21 cellular contexts compared by ENCODE assay signal in the genomic region with DNA sequence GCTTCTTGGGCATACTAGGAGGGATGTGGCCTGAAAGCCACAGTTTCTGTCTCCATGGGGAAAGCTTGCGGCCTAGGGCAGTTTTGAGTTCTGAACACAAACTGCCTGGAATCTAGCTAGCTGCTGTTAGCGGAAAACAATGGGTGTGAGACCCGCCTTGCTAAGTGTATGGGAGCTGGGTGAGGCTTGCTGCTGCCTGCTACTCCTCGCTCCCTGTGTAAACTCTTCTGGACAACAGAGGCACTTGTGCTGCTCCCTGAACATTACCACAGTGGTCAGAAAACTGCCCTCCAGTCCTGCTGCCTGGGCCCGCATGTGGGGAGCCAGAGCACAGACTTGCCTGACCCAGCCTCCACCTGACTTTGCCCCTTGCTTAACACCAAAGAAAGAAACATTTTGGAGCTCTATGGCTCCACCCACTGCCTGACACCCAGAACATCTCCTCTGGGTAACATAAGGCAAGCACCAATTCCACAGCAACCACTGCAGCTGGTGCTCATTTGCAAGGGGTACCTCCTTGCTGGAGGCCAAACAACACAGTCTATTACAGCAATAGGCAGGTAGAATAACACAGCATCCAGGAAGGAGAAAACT.
DNase-seq lines count a peak whose midpoint lies in the region; ATAC-seq, FAIRE-seq and TF ChIP-seq lines count a peak whose summit lies in the region.
"Had no signal": no experiment of that assay in that cellular context is flagged by ENCODE, and none has a peak within 500 bp of the region (broad histone marks: within the 10 kb centered on the region; RNA-seq: fewer than 3 reads in every experiment).

No MANE protein-coding gene starts in this region.

- H3K27me3 ChIP-seq in H7 (ENCODE audit: control insufficient read depth, insufficient read depth, low read length) (no peaks in the 10 kb centered on the region), H1 (replicated peaks in 1 of 4; ENCODE audit: control insufficient read depth in 3 of 4, extremely low read depth in 1 of 4, insufficient read depth in 3 of 4, low read length in 3 of 4) (no peaks in the 10 kb centered on the region), mesendoderm (ENCODE audit: insufficient read depth, low read length, poor library complexity) (no peaks in the 10 kb centered on the region)

- POLR2A ChIA-PET in H1 (lab: Charles Lee; ENCODE audit: partially characterized antibody) = no interaction called here
- POLR2A ChIA-PET in T-cell (lab: Charles Lee) = no interaction called here

- H3K36me3 ChIP-seq in H7 (replicated peaks; ENCODE audit: control insufficient read depth, insufficient read depth, low read length) = no peaks in the 10 kb centered on the region
- no peaks in the 10 kb centered on the region for H3K36me3 ChIP-seq in H1 (ENCODE audit: control insufficient read depth in 2 of 4, insufficient read depth in 4 of 4, low read length in 3 of 4)
- H3K36me3 ChIP-seq in mesendoderm (ENCODE audit: control insufficient read depth, insufficient read depth, low read length) = no peaks in the 10 kb centered on the region

- H2BK15ac ChIP-seq in H1 (ENCODE audit: low read length) (no peak overlapping the region), mesendoderm (replicated peaks; ENCODE audit: low read depth) (no peak overlapping the region)

- TF ChIP-seq RAD21 in H1 (IDR thresholded peaks at IDR 0.05 in 1 of 2, conservative IDR thresholded peaks at IDR 0.05 in 1 of 2; ENCODE audit: low read depth in 2 of 2, low read length in 2 of 2) = peak; percentile 36 to 60

- no peak overlapping the region for H3K14ac ChIP-seq in H1 (ENCODE audit: insufficient read length)

- H4K91ac ChIP-seq in H1 (replicated peaks; ENCODE audit: insufficient read length, low read length) = no peak overlapping the region

- H3K4me1 Mint-ChIP-seq in T-cell = no peaks in the 10 kb centered on the region

- H2BK12ac ChIP-seq in H1 (ENCODE audit: low read depth, low read length) = no peak overlapping the region

- H4K5ac ChIP-seq in H1 (ENCODE audit: insufficient read length, low read depth, low read length) (no peak overlapping the region), mesendoderm (ENCODE audit: low read length) (no peak overlapping the region)

- H3K18ac ChIP-seq in H1 (ENCODE audit: extremely low read depth, low read length) = no peak overlapping the region
- no peak overlapping the region for H3K18ac ChIP-seq in mesendoderm (ENCODE audit: low read length)

- no peaks in the 10 kb centered on the region for H3K23me2 ChIP-seq in H1 (ENCODE audit: low read depth, low read length)

- H3K4me2 ChIP-seq in H1 (ENCODE audit: insufficient read depth in 1 of 2, low read depth in 2 of 2, low read length in 2 of 2) = no peak overlapping the region
- H3K4me2 ChIP-seq in mesendoderm (ENCODE audit: low read length) = no peak overlapping the region
- H3K4me2 ChIP-seq: KMS-11 had no signal

- H3K27ac Mint-ChIP-seq in T-cell = no peak overlapping the region
- H3K27ac Mint-ChIP-seq: CD4-positive, alpha-beta T cell had no signal

- ATAC-seq in T-cell (replicated peaks in 1 of 4) = no peak
- ATAC-seq: GM12878 had no signal

- 96% methylated on average over 5 of the region's 5 CpGs; no CpG with 5 or more reads in 1 of the 2 experiments for WGBS in H1 (ENCODE audit: extremely low coverage in 1 of 2, insufficient coverage in 1 of 2, insufficient read length in 1 of 2, insufficient replicate concordance in 2 of 2, low coverage in 1 of 2, low lambda C conversion rate in 2 of 2, missing lambda C conversion rate in 1 of 2), 2 experiments
- no CpG with 5 or more reads among the region's 5 CpGs for WGBS in mesendoderm (ENCODE audit: extremely low coverage, insufficient coverage, low lambda C conversion rate)

- H2BK5ac ChIP-seq in H1 (ENCODE audit: low read depth, low read length) (no peak overlapping the region), mesendoderm (ENCODE audit: low read length) (no peak overlapping the region)

- H3K36me3 Mint-ChIP-seq in T-cell = no peaks in the 10 kb centered on the region

- no peak overlapping the region for H3K9ac ChIP-seq in H1 (replicated peaks in 1 of 4; ENCODE audit: extremely low read depth in 1 of 4, low read depth in 3 of 4, low read length in 3 of 4)
- no peak overlapping the region for H3K9ac ChIP-seq in mesendoderm (ENCODE audit: low read length)
- H3K9ac ChIP-seq: GM23248, KMS-11 had no signal

- no peaks in the 10 kb centered on the region for H3K27me3 Mint-ChIP-seq in T-cell
- H3K27me3 Mint-ChIP-seq: CD4-positive, alpha-beta T cell had no signal

- peak; percentile 22 to 45 (median 28); a peak in 3 of 4 replicates for TF ChIP-seq CTCF in H1 (IDR thresholded peaks at IDR 0.05; ENCODE audit: control extremely low read depth in 1 of 3, insufficient read depth in 1 of 3, low read depth in 1 of 3, low read length in 3 of 3)

- H3K56ac ChIP-seq in H1 (replicated peaks; ENCODE audit: insufficient read length, low read depth, low read length) (no peak overlapping the region), mesendoderm (ENCODE audit: low read length) (peak overlapping the region; percentile 60)

- no peak for TF ChIP-seq POLR2A in H1 (IDR thresholded peaks at IDR 0.05; ENCODE audit: control extremely low read depth in 1 of 2, low read depth in 2 of 2, low read length in 2 of 2)

- peak overlapping the region; percentile 48; the same call in 1 of the 2 replicates for H2BK20ac ChIP-seq in H1 (ENCODE audit: low read length)

- no peak for FAIRE-seq in H1 (lab: Jason Lieb, UNC)
- FAIRE-seq: A204.1, D721Med, GM12878, GM19239, H54 had no signal

- H2AFZ ChIP-seq in H1 (ENCODE audit: low read length) = peak overlapping the region; percentile 92
- H2AFZ ChIP-seq: GM23248 had no signal

- peaks cover 6 to 26% (median 18%) of the 10 kb centered on the region in 3 donors for H3K9me3 Mint-ChIP-seq in T-cell

- H3K4me1 ChIP-seq in H1 (replicated peaks in 1 of 4; ENCODE audit: control insufficient read depth in 3 of 4, insufficient read depth in 4 of 4, low read length in 3 of 4) (no peaks in the 10 kb centered on the region), mesendoderm (ENCODE audit: control insufficient read depth, low read depth, low read length) (peaks cover 2% of the 10 kb centered on the region)
- H3K4me1 ChIP-seq: Caco-2 had no signal

- H2BK120ac ChIP-seq in H1 (replicated peaks; ENCODE audit: low read depth, low read length) (no peak overlapping the region), mesendoderm (ENCODE audit: low read depth, low read length) (no peak overlapping the region)

- H4K8ac ChIP-seq in H1 (ENCODE audit: extremely low read depth, insufficient read depth, low read length) (no peak overlapping the region), mesendoderm (ENCODE audit: low read depth, low read length) (no peak overlapping the region)

- H3K4ac ChIP-seq in H1 (replicated peaks; ENCODE audit: insufficient read length, low read depth, low read length) (no peak overlapping the region), mesendoderm (ENCODE audit: low read depth, low read length) (no peak overlapping the region)

- no peaks in the 10 kb centered on the region for H4K20me1 ChIP-seq in H1 (replicated peaks in 1 of 2; ENCODE audit: control insufficient read depth in 1 of 2, insufficient read depth in 2 of 2, low read length in 2 of 2)

- no peaks in the 10 kb centered on the region for H3K79me2 ChIP-seq in H1 (ENCODE audit: control insufficient read depth in 1 of 2, insufficient read depth in 2 of 2, low read length in 2 of 2)
- H3K79me2 ChIP-seq in mesendoderm (ENCODE audit: control insufficient read depth, insufficient read depth, low read length) = no peaks in the 10 kb centered on the region

- H3K79me1 ChIP-seq in H1 (ENCODE audit: low read depth, low read length) (no peaks in the 10 kb centered on the region), mesendoderm (ENCODE audit: low read length) (no peaks in the 10 kb centered on the region)

- DNase-seq in H7 (peak; percentile 0), H1 (ENCODE audit: low read depth in 1 of 2, low spot score in 2 of 2) (no peak), iPS DF 4.7 (ENCODE audit: extremely low read depth, low spot score) (peak; percentile 14), mesendoderm (peak; percentile 76), GM19240 (ENCODE audit: insufficient read length, low spot score) (no peak), T-helper 9 cell (no peak), T-cell (no peak)
- no peak for DNase-seq in stimulated activated CD8-positive, alpha-beta memory T cell treated with anti-CD3 and anti-CD28 coated beads, Interleukin-4, amount 100 ng/mL, for 48 hours
- DNase-seq: AML-193; Caco-2; CD4-positive, alpha-beta T cell; DMS79; GM23248 had no signal

- H3K27ac ChIP-seq in H1 (ENCODE audit: low read depth, low read length) (no peak overlapping the region), mesendoderm (ENCODE audit: low read depth, low read length) (no peak overlapping the region)
- H3K27ac ChIP-seq: C4-2B, GM23248, HL-60, KMS-11 had no signal

- no peak for TF ChIP-seq EP300 in H1 (IDR thresholded peaks at IDR 0.05; ENCODE audit: borderline replicate concordance in 1 of 2, low read depth in 2 of 2, low read length in 2 of 2)

- H3K4me3 Mint-ChIP-seq in T-cell = no peak overlapping the region
- H3K4me3 Mint-ChIP-seq: CD4-positive, alpha-beta T cell had no signal

- H3K23ac ChIP-seq in H1 (ENCODE audit: insufficient read length) = no peak overlapping the region
- H3K23ac ChIP-seq in mesendoderm (ENCODE audit: low read length) = no peak overlapping the region

- CTCF ChIA-PET in H1 (lab: Charles Lee; ENCODE audit: partially characterized antibody) (interaction anchor here (0.6 to 1.2 kb wide), 3 partner anchors 9 to 1322 kb away, joined by 3 to 4 read pairs (median 3); no protein-coding TSS in a partner anchor), T-cell (lab: Charles Lee) (no interaction called here)

- H2AK5ac ChIP-seq in H1 (ENCODE audit: low read depth, low read length) (no peak overlapping the region), mesendoderm (ENCODE audit: low read length) (no peak overlapping the region)

- H3K9me3 ChIP-seq in H1 (ENCODE audit: insufficient read depth in 2 of 2, low read depth in 1 of 2, low read length in 1 of 2) = no peaks in the 10 kb centered on the region
- H3K9me3 ChIP-seq: Caco-2 had no signal

- H3K4me3 ChIP-seq in H7 (ENCODE audit: insufficient read depth, low read depth, low read length) (no peak overlapping the region), H1 (ENCODE audit: extremely low read depth in 1 of 4, insufficient read depth in 2 of 4, low read depth in 3 of 4, low read length in 4 of 4) (no peak overlapping the region), mesendoderm (ENCODE audit: low read length) (no peak overlapping the region)
- H3K4me3 ChIP-seq: GM12878, GM23248 had no signal

TF ChIP-seq in H1, 55 proteins besides CTCF, POLR2A, EP300 and RAD21 (continues in another document):
- TF ChIP-seq MAFK (IDR thresholded peaks at IDR 0.05; ENCODE audit: low read depth, low read length) (no peak), HDAC6 (IDR thresholded peaks at IDR 0.05; ENCODE audit: low read depth, low read length) (no peak), TAF7 (optimal IDR thresholded peaks at IDR 0.05; ENCODE audit: borderline replicate concordance, low read depth, low read length) (no peak), RBBP5 (IDR thresholded peaks at IDR 0.05; ENCODE audit: borderline replicate concordance, low read depth, low read length) (no peak), TCF12 (IDR thresholded peaks at IDR 0.05; ENCODE audit: low read depth, low read length) (no peak), TAF1 (IDR thresholded peaks at IDR 0.05; ENCODE audit: low read depth, low read length) (no peak), JUN (IDR thresholded peaks at IDR 0.05; ENCODE audit: low read depth, low read length) (no peak)

Comparison
In these comparisons a context has a peak if more than half of its experiments do, and no peak if none do; other contexts are left out.
1. DNase-seq: peak in H7 (single experiment), iPS DF 4.7 (single experiment) and mesendoderm (single experiment); none in H1 (0 of 2), GM19240 (single experiment), T-helper 9 cell (single experiment), stimulated activated CD8-positive, alpha-beta memory T cell treated with anti-CD3 and anti-CD28 coated beads, Interleukin-4, amount 100 ng/mL, for 48 hours (single experiment) and T-cell (0 of 34).